Comparison of ENCODE assay signal across 9 cellular contexts in genomic region chr3:71416868-71417267, GRCh38.
DNase-seq lines count a peak whose midpoint lies in the region; ATAC-seq and TF ChIP-seq lines count a peak whose summit lies in the region.
"Had no signal": no experiment of that assay in that cellular context is flagged by ENCODE, and none has a peak within 500 bp of the region (broad histone marks: within the 10 kb centered on the region; RNA-seq: fewer than 3 reads in every experiment).

No MANE protein-coding gene starts in this region.

- H3K36me3 ChIP-seq in WERI-Rb-1, result no peaks in the 10 kb centered on the region

- in situ Hi-C loops in ACHN (cut with HindIII; ENCODE audit: low pct_ligation_motif_present, low pct_unique_long_range_greater_than_20kb, low sequenced_read_pairs), result no loop called here

- DNase-seq in ACHN (peak; percentile 49), WERI-Rb-1 (no peak), iPS-NIHi11 (ENCODE audit: low spot score) (peak; percentile 50), SW480 (ENCODE audit: low spot score) (no peak), NCI-H1105 (lab: John Stamatoyannopoulos, UW) (no peak), GM20000 (ENCODE audit: low spot score) (no peak)
- DNase-seq: activated effector memory CD4-positive, alpha-beta T cell treated with Interleukin-2 at 50 U/mL for 16 hours had no signal

- TF ChIP-seq CTCF in GM12874 (IDR thresholded peaks at IDR 0.05; ENCODE audit: insufficient read depth, low read depth, low read length) (0 out of 2 replicates have a peak, but pooled peaks have one; percentile 2), WERI-Rb-1 (IDR thresholded peaks at IDR 0.05; ENCODE audit: low read depth, low read length) (peak; percentile 35; the same call in 1 of the 2 replicates), GM20000 (IDR thresholded peaks at IDR 0.05; ENCODE audit: extremely low read depth, missing control alignments) (no peak)

- no peak for ATAC-seq in HG02884 (IDR thresholded peaks at IDR 0.05; ENCODE audit: unreplicated experiment)

- H3K9me3 ChIP-seq in WERI-Rb-1 (ENCODE audit: severe bottlenecking), result no peaks in the 10 kb centered on the region

- H3K27me3 ChIP-seq in WERI-Rb-1 (ENCODE audit: insufficient read depth, low read depth, severe bottlenecking), result no peaks in the 10 kb centered on the region

- no peak overlapping the region for H3K27ac ChIP-seq in WERI-Rb-1

- H3K4me3 ChIP-seq in WERI-Rb-1 (ENCODE audit: low read depth, low read length), result no peak overlapping the region

Comparison
In these comparisons a context has a peak if more than half of its experiments do, and no peak if none do; other contexts are left out.
1. DNase-seq: peak in ACHN (single experiment) and iPS-NIHi11 (single experiment); none in WERI-Rb-1 (single experiment), SW480 (single experiment), NCI-H1105 (single experiment) and GM20000 (single experiment).